Comparison of ENCODE assay signal across 8 cellular contexts in the genomic region with DNA sequence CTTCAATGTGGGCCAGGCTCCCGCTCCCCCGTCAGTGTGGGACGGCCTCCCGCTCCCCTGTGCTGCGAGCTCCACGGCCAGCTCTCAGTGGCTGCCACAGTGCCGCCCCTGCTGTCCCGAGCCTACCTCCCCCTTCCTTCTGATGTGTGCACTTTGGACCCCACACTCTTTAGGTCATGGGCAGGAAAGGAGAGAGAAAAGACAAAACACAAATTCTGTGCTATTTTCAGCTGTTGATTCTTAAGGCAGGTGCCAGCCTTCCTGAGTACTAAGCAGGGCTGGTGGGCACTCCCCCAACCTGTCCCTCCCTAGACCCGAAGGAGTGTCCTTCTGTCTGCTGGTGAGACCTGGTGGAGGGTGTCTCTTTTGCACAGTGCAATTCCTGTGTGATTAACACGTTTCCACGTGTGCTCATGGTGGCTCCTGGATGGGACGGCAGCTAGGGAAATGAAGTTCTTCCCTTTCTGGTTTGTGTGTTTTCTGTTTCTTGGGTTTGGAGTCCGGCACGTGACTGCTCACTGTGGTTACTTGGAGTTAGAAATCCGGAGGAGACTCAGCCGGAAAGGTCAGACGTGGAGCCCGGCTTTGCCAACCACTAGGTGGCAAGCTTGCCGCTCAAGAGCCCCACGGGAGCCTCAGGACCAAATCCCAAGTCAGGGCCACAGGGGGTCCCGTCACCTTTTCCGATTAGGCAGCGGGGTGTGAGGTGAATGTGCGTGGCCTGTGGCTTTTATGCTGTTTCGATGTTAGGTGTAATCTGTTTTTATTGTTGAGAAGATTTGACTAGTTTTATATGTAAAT.
DNase-seq lines count a peak whose midpoint lies in the region; ATAC-seq, FAIRE-seq and TF ChIP-seq lines count a peak whose summit lies in the region.
"Not testable (repeated sequence)": the region's sequence is repeated elsewhere in the genome, so short reads cannot be mapped to it uniquely, and the experiment has no call there.

No MANE protein-coding gene starts in this region.

- H3K27me3 Mint-ChIP-seq in activated T-cell treated with anti-CD3 and anti-CD28 coated beads, Interleukin-2, amount 50 U/mL, for 4 hours (ENCODE audit: low read depth), result not testable (repeated sequence)

- H4K20me1 ChIP-seq in OCI-LY7 (ENCODE audit: insufficient read depth, low read length); H1 (replicated peaks in 1 of 2; ENCODE audit: control insufficient read depth in 1 of 2, insufficient read depth in 2 of 2, low read length in 2 of 2): not testable (repeated sequence)

- H3K9me3 Mint-ChIP-seq in activated T-cell treated with anti-CD3 and anti-CD28 coated beads, Interleukin-2, amount 50 U/mL, for 4 hours, result not testable (repeated sequence)

- not testable (repeated sequence) for H2BK20ac ChIP-seq in H1 (ENCODE audit: low read length)

- 42% methylated on average over 23 of the region's 25 CpGs; no CpG with 5 or more reads in 1 of the 2 experiments for WGBS in H1 (ENCODE audit: extremely low coverage in 1 of 2, insufficient coverage in 1 of 2, insufficient read length in 1 of 2, insufficient replicate concordance in 2 of 2, low coverage in 1 of 2, low lambda C conversion rate in 2 of 2, missing lambda C conversion rate in 1 of 2), 2 experiments
- 21% methylated on average over 24 of the region's 25 CpGs for WGBS in prostate gland

- H3K27me3 ChIP-seq in H1 (replicated peaks in 1 of 4; ENCODE audit: control insufficient read depth in 3 of 4, extremely low read depth in 1 of 4, insufficient read depth in 3 of 4, low read length in 3 of 4); kidney epithelial cell (ENCODE audit: control insufficient read depth, insufficient read depth, low read length); prostate gland (replicated peaks; ENCODE audit: insufficient read depth): not testable (repeated sequence)

- ATAC-seq in HG03432 (IDR thresholded peaks at IDR 0.05; ENCODE audit: unreplicated experiment), result peak; percentile 26
- peak; percentile 40 to 47 for ATAC-seq in activated T-cell treated with anti-CD3 and anti-CD28 coated beads, Interleukin-2, amount 50 U/mL, for 4 hours

- not testable (repeated sequence) for H3K23me2 ChIP-seq in H1 (ENCODE audit: low read depth, low read length)

- TF ChIP-seq EP300 in H1 (IDR thresholded peaks at IDR 0.05; ENCODE audit: borderline replicate concordance in 1 of 2, low read depth in 2 of 2, low read length in 2 of 2), result not testable (repeated sequence)

- not testable (repeated sequence) for H3K79me1 ChIP-seq in H1 (ENCODE audit: low read depth, low read length)

- H2BK120ac ChIP-seq in H1 (replicated peaks; ENCODE audit: low read depth, low read length), result not testable (repeated sequence)

- 0 out of 2 replicates have a peak overlapping the region, but pooled peaks have one; percentile 21 for H4K8ac ChIP-seq in H1 (ENCODE audit: extremely low read depth, insufficient read depth, low read length)

- not testable (repeated sequence) for H3K18ac ChIP-seq in H1 (ENCODE audit: extremely low read depth, low read length)

- not testable (repeated sequence) for H2BK5ac ChIP-seq in H1 (ENCODE audit: low read depth, low read length)

- peak; percentile 63 for FAIRE-seq in H1 (lab: Jason Lieb, UNC)
- FAIRE-seq in urothelium cell line (lab: Jason Lieb, UNC), result not testable (repeated sequence)

- TF ChIP-seq RAD21 in H1 (IDR thresholded peaks at IDR 0.05 in 1 of 2, conservative IDR thresholded peaks at IDR 0.05 in 1 of 2; ENCODE audit: low read depth in 2 of 2, low read length in 2 of 2), result peak; percentile 71 to 73

- not testable (repeated sequence) for H2BK15ac ChIP-seq in H1 (ENCODE audit: low read length)

- peak; percentile 70 for DNase-seq in EH (ENCODE audit: low read depth)
- not testable (repeated sequence) for DNase-seq in OCI-LY7 (ENCODE audit: low spot score); activated T-cell treated with anti-CD3 and anti-CD28 coated beads, Interleukin-2, amount 50 U/mL, for 4 hours; H1 (ENCODE audit: low read depth in 1 of 2, low spot score in 2 of 2)
- DNase-seq in kidney epithelial cell (ENCODE audit: low read depth), result peak; percentile 10
- DNase-seq in prostate gland (ENCODE audit: low spot score), result peak; percentile 42
- DNase-seq in urothelium cell line (ENCODE audit: low spot score), result peak; percentile 29

- H3K9ac ChIP-seq in H1 (replicated peaks in 1 of 4; ENCODE audit: extremely low read depth in 1 of 4, low read depth in 3 of 4, low read length in 3 of 4), result not testable (repeated sequence)

- not testable (repeated sequence) for H2AK5ac ChIP-seq in H1 (ENCODE audit: low read depth, low read length)

- peaks cover 39% of the 10 kb centered on the region for H3K36me3 Mint-ChIP-seq in activated T-cell treated with anti-CD3 and anti-CD28 coated beads, Interleukin-2, amount 50 U/mL, for 4 hours (ENCODE audit: insufficient read depth)

- H3K56ac ChIP-seq in H1 (replicated peaks; ENCODE audit: insufficient read length, low read depth, low read length), result not testable (repeated sequence)

- not testable (repeated sequence) for H4K5ac ChIP-seq in H1 (ENCODE audit: insufficient read length, low read depth, low read length)

- not testable (repeated sequence) for H3K4ac ChIP-seq in H1 (replicated peaks; ENCODE audit: insufficient read length, low read depth, low read length)

- H3K4me1 ChIP-seq in OCI-LY7 (ENCODE audit: insufficient read depth, low read length, poor library complexity, severe bottlenecking); H1 (replicated peaks in 1 of 4; ENCODE audit: control insufficient read depth in 3 of 4, insufficient read depth in 4 of 4, low read length in 3 of 4); prostate gland (replicated peaks): not testable (repeated sequence)

- CTCF ChIA-PET in OCI-LY7 (lab: Charles Lee; ENCODE audit: unreplicated experiment), result not testable (repeated sequence)
- CTCF ChIA-PET in H1 (lab: Charles Lee; ENCODE audit: partially characterized antibody), result interaction anchor here (1.3 kb wide), 1 partner anchor 66 kb away, joined by 3 read pairs; no protein-coding TSS in a partner anchor

- not testable (repeated sequence) for H3K4me3 ChIP-seq in OCI-LY7 (ENCODE audit: low read depth, low read length, poor library complexity, severe bottlenecking); H1 (ENCODE audit: extremely low read depth in 1 of 4, insufficient read depth in 2 of 4, low read depth in 3 of 4, low read length in 4 of 4); kidney epithelial cell (ENCODE audit: low read depth, low read length); prostate gland

- not testable (repeated sequence) for H3K4me2 ChIP-seq in OCI-LY7 (ENCODE audit: low read length)
- H3K4me2 ChIP-seq in H1 (ENCODE audit: insufficient read depth in 1 of 2, low read depth in 2 of 2, low read length in 2 of 2), result peak overlapping the region; percentile 33 to 45; a peak in 1 of 4 replicates

- not testable (repeated sequence) for H3K79me2 ChIP-seq in OCI-LY7 (ENCODE audit: insufficient read depth, low read depth, low read length); H1 (ENCODE audit: control insufficient read depth in 1 of 2, insufficient read depth in 2 of 2, low read length in 2 of 2)

- not testable (repeated sequence) for H3K27ac ChIP-seq in OCI-LY7 (ENCODE audit: low read depth, low read length, poor library complexity, severe bottlenecking); H1 (ENCODE audit: low read depth, low read length)
- peak overlapping the region in 1 of 2 donors; percentile 8 for H3K27ac ChIP-seq in prostate gland

- H3K4me1 Mint-ChIP-seq in activated T-cell treated with anti-CD3 and anti-CD28 coated beads, Interleukin-2, amount 50 U/mL, for 4 hours (ENCODE audit: low read depth), result peaks cover 52% of the 10 kb centered on the region

- not testable (repeated sequence) for H3K9me2 ChIP-seq in OCI-LY7 (ENCODE audit: insufficient read depth, low read length)

- H2BK12ac ChIP-seq in H1 (ENCODE audit: low read depth, low read length), result peak overlapping the region; percentile 68; the same call in 1 of the 2 replicates

- H2AFZ ChIP-seq in OCI-LY7 (ENCODE audit: low read length), result not testable (repeated sequence)
- H2AFZ ChIP-seq in H1 (ENCODE audit: low read length), result peak overlapping the region; percentile 79; the same call in 1 of the 2 replicates

- BruUV-seq in OCI-LY7 (replicated peaks; lab: Mats Ljungman, UMichigan), result not testable (repeated sequence)

- not testable (repeated sequence) for TF ChIP-seq POLR2A in H1 (IDR thresholded peaks at IDR 0.05; ENCODE audit: control extremely low read depth in 1 of 2, low read depth in 2 of 2, low read length in 2 of 2); prostate gland (IDR thresholded peaks at IDR 0.05)

- not testable (repeated sequence) for H3K9me3 ChIP-seq in OCI-LY7 (ENCODE audit: low read length); H1 (ENCODE audit: insufficient read depth in 2 of 2, low read depth in 1 of 2, low read length in 1 of 2); prostate gland

- not testable (repeated sequence) for H3K14ac ChIP-seq in H1 (ENCODE audit: insufficient read length)

- H3K23ac ChIP-seq in H1 (ENCODE audit: insufficient read length), result not testable (repeated sequence)

- not testable (repeated sequence) for H4K91ac ChIP-seq in H1 (replicated peaks; ENCODE audit: insufficient read length, low read length)

- not testable (repeated sequence) for H3K36me3 ChIP-seq in OCI-LY7 (ENCODE audit: insufficient read depth, low read length); H1 (ENCODE audit: control insufficient read depth in 2 of 4, insufficient read depth in 4 of 4, low read length in 3 of 4); kidney epithelial cell (ENCODE audit: control insufficient read depth, insufficient read depth, low read length); prostate gland

- intact Hi-C loops in OCI-LY7 (cut with micrococcal nuclease; ENCODE audit: unreplicated experiment), result not testable (repeated sequence)
- intact Hi-C loops in prostate gland (cut with DNase I), result loop anchor here (10.0 kb wide), 1 partner anchor 200 kb away; no protein-coding TSS in a partner anchor

- TF ChIP-seq CTCF in OCI-LY7 (conservative IDR thresholded peaks at IDR 0.05; ENCODE audit: low read length), result peak; percentile 72
- TF ChIP-seq CTCF in H1 (IDR thresholded peaks at IDR 0.05; ENCODE audit: control extremely low read depth in 1 of 3, insufficient read depth in 1 of 3, low read depth in 1 of 3, low read length in 3 of 3), result peak; percentile 30 to 65 (median 50)
- peak; percentile 69 for TF ChIP-seq CTCF in kidney epithelial cell (IDR thresholded peaks at IDR 0.05; ENCODE audit: insufficient read depth, low read length, poor library complexity, severe bottlenecking)
- TF ChIP-seq CTCF in prostate gland (IDR thresholded peaks at IDR 0.05), result peak; percentile 15 to 61 (median 40)

- POLR2A ChIA-PET in OCI-LY7 (lab: Charles Lee); H1 (lab: Charles Lee; ENCODE audit: partially characterized antibody): not testable (repeated sequence)

- not testable (repeated sequence) for H3K4me3 Mint-ChIP-seq in activated T-cell treated with anti-CD3 and anti-CD28 coated beads, Interleukin-2, amount 50 U/mL, for 4 hours
